1 cellular context compared by ENCODE assay signal in the genomic region with DNA sequence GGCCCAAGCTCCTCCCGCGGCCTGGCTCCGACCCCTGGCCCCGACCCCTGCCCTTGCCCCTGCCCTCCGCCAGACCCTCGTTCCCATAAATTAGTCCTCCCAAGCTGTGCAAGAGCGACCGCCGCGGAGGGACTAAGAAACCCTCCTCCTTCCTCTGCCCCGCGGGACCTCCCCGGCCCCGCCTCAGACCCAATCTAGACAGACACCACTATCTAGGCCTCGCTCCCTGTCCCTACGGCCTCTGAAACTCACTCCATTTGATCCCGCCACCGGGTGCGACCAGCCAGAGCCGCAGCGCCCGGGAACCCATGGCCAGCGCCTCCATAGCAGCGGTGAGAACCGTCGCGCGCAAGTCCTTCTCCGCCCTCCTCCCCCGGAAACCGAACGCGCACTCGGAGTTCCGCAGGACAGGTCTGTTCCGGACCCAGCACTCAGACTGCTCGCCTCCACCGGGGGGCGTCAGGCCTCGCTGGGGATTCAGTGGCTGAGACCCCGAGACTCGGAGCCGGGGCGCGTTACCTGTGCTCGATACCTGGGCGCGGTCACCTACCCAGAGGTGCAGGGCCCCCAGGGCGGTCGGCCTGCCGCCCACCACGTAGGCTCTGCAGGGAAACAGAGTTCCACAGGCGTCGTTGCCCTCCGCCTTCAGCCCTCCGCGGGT.
TF ChIP-seq lines count a peak whose summit lies in the region.

A gene (minus strand): TSS at position 331 of the 661 bp plus-strand sequence. CDS start 6 bp downstream, at position 325.

TF ChIP-seq in HepG2, 621 proteins besides CTCF, POLR2A, EP300 and RAD21 (continued from another document and continues in another):
- TF ChIP-seq, protein P1, sequence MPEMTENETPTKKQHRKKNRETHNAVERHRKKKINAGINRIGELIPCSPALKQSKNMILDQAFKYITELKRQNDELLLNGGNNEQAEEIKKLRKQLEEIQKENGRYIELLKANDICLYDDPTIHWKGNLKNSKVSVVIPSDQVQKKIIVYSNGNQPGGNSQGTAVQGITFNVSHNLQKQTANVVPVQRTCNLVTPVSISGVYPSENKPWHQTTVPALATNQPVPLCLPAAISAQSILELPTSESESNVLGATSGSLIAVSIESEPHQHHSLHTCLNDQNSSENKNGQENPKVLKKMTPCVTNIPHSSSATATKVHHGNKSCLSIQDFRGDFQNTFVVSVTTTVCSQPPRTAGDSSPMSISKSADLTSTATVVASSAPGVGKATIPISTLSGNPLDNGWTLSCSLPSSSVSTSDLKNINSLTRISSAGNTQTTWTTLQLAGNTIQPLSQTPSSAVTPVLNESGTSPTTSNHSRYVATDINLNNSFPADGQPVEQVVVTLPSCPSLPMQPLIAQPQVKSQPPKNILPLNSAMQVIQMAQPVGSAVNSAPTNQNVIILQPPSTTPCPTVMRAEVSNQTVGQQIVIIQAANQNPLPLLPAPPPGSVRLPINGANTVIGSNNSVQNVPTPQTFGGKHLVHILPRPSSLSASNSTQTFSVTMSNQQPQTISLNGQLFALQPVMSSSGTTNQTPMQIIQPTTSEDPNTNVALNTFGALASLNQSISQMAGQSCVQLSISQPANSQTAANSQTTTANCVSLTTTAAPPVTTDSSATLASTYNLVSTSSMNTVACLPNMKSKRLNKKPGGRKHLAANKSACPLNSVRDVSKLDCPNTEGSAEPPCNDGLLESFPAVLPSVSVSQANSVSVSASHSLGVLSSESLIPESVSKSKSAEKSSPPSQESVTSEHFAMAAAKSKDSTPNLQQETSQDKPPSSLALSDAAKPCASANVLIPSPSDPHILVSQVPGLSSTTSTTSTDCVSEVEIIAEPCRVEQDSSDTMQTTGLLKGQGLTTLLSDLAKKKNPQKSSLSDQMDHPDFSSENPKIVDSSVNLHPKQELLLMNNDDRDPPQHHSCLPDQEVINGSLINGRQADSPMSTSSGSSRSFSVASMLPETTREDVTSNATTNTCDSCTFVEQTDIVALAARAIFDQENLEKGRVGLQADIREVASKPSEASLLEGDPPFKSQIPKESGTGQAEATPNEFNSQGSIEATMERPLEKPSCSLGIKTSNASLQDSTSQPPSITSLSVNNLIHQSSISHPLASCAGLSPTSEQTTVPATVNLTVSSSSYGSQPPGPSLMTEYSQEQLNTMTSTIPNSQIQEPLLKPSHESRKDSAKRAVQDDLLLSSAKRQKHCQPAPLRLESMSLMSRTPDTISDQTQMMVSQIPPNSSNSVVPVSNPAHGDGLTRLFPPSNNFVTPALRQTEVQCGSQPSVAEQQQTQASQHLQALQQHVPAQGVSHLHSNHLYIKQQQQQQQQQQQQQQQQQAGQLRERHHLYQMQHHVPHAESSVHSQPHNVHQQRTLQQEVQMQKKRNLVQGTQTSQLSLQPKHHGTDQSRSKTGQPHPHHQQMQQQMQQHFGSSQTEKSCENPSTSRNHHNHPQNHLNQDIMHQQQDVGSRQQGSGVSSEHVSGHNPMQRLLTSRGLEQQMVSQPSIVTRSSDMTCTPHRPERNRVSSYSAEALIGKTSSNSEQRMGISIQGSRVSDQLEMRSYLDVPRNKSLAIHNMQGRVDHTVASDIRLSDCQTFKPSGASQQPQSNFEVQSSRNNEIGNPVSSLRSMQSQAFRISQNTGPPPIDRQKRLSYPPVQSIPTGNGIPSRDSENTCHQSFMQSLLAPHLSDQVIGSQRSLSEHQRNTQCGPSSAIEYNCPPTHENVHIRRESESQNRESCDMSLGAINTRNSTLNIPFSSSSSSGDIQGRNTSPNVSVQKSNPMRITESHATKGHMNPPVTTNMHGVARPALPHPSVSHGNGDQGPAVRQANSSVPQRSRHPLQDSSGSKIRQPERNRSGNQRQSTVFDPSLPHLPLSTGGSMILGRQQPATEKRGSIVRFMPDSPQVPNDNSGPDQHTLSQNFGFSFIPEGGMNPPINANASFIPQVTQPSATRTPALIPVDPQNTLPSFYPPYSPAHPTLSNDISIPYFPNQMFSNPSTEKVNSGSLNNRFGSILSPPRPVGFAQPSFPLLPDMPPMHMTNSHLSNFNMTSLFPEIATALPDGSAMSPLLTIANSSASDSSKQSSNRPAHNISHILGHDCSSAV (CRISPR knock-in tag; IDR thresholded peaks at IDR 0.05; ENCODE audit: borderline replicate concordance): no peak
- TF ChIP-seq ZSCAN30 (CRISPR knock-in tag; IDR thresholded peaks at IDR 0.05): no peak
- TF ChIP-seq MTA3 (CRISPR knock-in tag; IDR thresholded peaks at IDR 0.05): no peak
- TF ChIP-seq, protein P2, sequence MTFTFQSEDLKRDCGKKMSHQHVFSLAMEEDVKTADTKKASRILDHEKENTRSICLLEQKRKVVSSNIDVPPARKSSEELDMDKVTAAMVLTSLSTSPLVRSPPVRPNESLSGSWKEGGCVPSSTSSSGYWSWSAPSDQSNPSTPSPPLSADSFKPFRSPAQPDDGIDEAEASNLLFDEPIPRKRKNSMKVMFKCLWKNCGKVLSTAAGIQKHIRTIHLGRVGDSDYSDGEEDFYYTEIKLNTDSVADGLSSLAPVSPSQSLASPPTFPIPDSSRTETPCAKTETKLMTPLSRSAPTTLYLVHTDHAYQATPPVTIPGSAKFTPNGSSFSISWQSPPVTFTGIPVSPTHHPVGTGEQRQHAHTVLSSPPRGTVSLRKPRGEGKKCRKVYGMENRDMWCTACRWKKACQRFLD (CRISPR knock-in tag; IDR thresholded peaks at IDR 0.05; ENCODE audit: borderline replicate concordance): peak; percentile 58; the same call in 1 of the 2 replicates
- 0 out of 2 replicates have a peak, but pooled peaks have one; percentile 49 for TF ChIP-seq ZNF572 (CRISPR knock-in tag; IDR thresholded peaks at IDR 0.05)
- TF ChIP-seq, protein P3, sequence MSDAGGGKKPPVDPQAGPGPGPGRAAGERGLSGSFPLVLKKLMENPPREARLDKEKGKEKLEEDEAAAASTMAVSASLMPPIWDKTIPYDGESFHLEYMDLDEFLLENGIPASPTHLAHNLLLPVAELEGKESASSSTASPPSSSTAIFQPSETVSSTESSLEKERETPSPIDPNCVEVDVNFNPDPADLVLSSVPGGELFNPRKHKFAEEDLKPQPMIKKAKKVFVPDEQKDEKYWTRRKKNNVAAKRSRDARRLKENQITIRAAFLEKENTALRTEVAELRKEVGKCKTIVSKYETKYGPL (CRISPR knock-in tag; IDR thresholded peaks at IDR 0.05): no peak; the same call in 1 of the 2 replicates
- TF ChIP-seq ZNF451 (CRISPR knock-in tag; IDR thresholded peaks at IDR 0.05): peak; percentile 79; the same call in 1 of the 2 replicates
- 0 out of 2 replicates have a peak, but pooled peaks have one; percentile 59 for TF ChIP-seq CENPT (CRISPR knock-in tag; IDR thresholded peaks at IDR 0.05; ENCODE audit: low read depth)
- TF ChIP-seq, protein P4, sequence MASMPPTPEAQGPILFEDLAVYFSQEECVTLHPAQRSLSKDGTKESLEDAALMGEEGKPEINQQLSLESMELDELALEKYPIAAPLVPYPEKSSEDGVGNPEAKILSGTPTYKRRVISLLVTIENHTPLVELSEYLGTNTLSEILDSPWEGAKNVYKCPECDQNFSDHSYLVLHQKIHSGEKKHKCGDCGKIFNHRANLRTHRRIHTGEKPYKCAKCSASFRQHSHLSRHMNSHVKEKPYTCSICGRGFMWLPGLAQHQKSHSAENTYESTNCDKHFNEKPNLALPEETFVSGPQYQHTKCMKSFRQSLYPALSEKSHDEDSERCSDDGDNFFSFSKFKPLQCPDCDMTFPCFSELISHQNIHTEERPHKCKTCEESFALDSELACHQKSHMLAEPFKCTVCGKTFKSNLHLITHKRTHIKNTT (CRISPR knock-in tag; IDR thresholded peaks at IDR 0.05): no peak
- TF ChIP-seq ZNF564 (CRISPR knock-in tag; IDR thresholded peaks at IDR 0.05): peak; percentile 72
- peak; percentile 83; the same call in 1 of the 2 replicates for TF ChIP-seq ZFP41 (CRISPR knock-in tag; IDR thresholded peaks at IDR 0.05; ENCODE audit: borderline replicate concordance)
- TF ChIP-seq, protein P5, sequence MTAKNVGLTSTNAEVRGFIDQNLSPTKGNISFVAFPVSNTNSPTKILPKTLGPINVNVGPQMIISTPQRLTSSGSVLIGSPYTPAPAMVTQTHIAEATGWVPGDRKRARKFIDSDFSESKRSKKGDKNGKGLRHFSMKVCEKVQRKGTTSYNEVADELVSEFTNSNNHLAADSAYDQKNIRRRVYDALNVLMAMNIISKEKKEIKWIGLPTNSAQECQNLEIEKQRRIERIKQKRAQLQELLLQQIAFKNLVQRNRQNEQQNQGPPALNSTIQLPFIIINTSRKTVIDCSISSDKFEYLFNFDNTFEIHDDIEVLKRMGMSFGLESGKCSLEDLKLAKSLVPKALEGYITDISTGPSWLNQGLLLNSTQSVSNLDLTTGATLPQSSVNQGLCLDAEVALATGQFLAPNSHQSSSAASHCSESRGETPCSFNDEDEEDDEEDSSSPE (CRISPR knock-in tag; IDR thresholded peaks at IDR 0.05): peak; percentile 87
- TF ChIP-seq IRX3 (CRISPR knock-in tag; IDR thresholded peaks at IDR 0.05; ENCODE audit: borderline replicate concordance, low read depth): no peak; the same call in 1 of the 2 replicates
- TF ChIP-seq SOX5 (CRISPR knock-in tag; IDR thresholded peaks at IDR 0.05; ENCODE audit: borderline replicate concordance): peak; percentile 45; the same call in 1 of the 2 replicates
- peak; percentile 58; the same call in 1 of the 2 replicates for TF ChIP-seq ZNF333 (CRISPR knock-in tag; IDR thresholded peaks at IDR 0.05; ENCODE audit: borderline replicate concordance)
- peak; percentile 88 for TF ChIP-seq MAF1 (CRISPR knock-in tag; IDR thresholded peaks at IDR 0.05; ENCODE audit: borderline replicate concordance)
- peak; percentile 66; the same call in 1 of the 2 replicates for TF ChIP-seq TSC22D2 (CRISPR knock-in tag; IDR thresholded peaks at IDR 0.05; ENCODE audit: borderline replicate concordance)
- no peak for TF ChIP-seq ZNF230 (CRISPR knock-in tag; IDR thresholded peaks at IDR 0.05)
- no peak for TF ChIP-seq RFX1 (IDR thresholded peaks at IDR 0.05)
- no peak for TF ChIP-seq MTF2 (CRISPR knock-in tag; IDR thresholded peaks at IDR 0.05; ENCODE audit: borderline replicate concordance)
- TF ChIP-seq SAP130 (CRISPR knock-in tag; IDR thresholded peaks at IDR 0.05; ENCODE audit: low read depth): peak; percentile 86
- TF ChIP-seq KMT2A (CRISPR knock-in tag; IDR thresholded peaks at IDR 0.05): peak; percentile 99
- peak; percentile 59; the same call in 1 of the 2 replicates for TF ChIP-seq ONECUT2 (CRISPR knock-in tag; IDR thresholded peaks at IDR 0.05)
- peak; percentile 77; the same call in 1 of the 2 replicates for TF ChIP-seq ZNF20 (CRISPR knock-in tag; IDR thresholded peaks at IDR 0.05)
- TF ChIP-seq POLR2G (IDR thresholded peaks at IDR 0.05; ENCODE audit: low read depth, low read length): peak; percentile 95
- TF ChIP-seq SUZ12 (IDR thresholded peaks at IDR 0.05; ENCODE audit: low read depth, low read length): no peak
- TF ChIP-seq ELF1 (CRISPR knock-in tag; IDR thresholded peaks at IDR 0.05): peak; percentile 79
- TF ChIP-seq, protein P6, sequence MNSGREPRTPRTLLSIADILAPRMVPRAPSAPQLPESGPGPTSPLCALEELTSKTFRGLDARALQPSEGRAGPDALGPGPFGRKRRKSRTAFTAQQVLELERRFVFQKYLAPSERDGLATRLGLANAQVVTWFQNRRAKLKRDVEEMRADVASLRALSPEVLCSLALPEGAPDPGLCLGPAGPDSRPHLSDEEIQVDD (CRISPR knock-in tag; IDR thresholded peaks at IDR 0.05; ENCODE audit: borderline replicate concordance): no peak
- TF ChIP-seq SYNCRIP (IDR thresholded peaks at IDR 0.05; ENCODE audit: insufficient read depth, low read depth, low read length): no peak
- TF ChIP-seq, protein P7, sequence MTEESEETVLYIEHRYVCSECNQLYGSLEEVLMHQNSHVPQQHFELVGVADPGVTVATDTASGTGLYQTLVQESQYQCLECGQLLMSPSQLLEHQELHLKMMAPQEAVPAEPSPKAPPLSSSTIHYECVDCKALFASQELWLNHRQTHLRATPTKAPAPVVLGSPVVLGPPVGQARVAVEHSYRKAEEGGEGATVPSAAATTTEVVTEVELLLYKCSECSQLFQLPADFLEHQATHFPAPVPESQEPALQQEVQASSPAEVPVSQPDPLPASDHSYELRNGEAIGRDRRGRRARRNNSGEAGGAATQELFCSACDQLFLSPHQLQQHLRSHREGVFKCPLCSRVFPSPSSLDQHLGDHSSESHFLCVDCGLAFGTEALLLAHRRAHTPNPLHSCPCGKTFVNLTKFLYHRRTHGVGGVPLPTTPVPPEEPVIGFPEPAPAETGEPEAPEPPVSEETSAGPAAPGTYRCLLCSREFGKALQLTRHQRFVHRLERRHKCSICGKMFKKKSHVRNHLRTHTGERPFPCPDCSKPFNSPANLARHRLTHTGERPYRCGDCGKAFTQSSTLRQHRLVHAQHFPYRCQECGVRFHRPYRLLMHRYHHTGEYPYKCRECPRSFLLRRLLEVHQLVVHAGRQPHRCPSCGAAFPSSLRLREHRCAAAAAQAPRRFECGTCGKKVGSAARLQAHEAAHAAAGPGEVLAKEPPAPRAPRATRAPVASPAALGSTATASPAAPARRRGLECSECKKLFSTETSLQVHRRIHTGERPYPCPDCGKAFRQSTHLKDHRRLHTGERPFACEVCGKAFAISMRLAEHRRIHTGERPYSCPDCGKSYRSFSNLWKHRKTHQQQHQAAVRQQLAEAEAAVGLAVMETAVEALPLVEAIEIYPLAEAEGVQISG (CRISPR knock-in tag; IDR thresholded peaks at IDR 0.05): peak; percentile 95
- TF ChIP-seq, protein P8, sequence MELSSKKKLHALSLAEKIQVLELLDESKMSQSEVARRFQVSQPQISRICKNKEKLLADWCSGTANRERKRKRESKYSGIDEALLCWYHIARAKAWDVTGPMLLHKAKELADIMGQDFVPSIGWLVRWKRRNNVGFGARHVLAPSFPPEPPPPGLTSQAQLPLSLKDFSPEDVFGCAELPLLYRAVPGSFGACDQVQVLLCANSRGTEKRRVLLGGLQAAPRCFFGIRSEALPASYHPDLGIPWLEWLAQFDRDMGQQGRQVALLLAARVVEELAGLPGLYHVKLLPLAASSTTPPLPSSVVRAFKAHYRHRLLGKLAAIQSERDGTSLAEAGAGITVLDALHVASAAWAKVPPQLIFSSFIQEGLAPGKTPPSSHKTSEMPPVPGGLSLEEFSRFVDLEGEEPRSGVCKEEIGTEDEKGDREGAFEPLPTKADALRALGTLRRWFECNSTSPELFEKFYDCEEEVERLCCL (CRISPR knock-in tag; IDR thresholded peaks at IDR 0.05; ENCODE audit: borderline replicate concordance): no peak
- TF ChIP-seq, protein P9, sequence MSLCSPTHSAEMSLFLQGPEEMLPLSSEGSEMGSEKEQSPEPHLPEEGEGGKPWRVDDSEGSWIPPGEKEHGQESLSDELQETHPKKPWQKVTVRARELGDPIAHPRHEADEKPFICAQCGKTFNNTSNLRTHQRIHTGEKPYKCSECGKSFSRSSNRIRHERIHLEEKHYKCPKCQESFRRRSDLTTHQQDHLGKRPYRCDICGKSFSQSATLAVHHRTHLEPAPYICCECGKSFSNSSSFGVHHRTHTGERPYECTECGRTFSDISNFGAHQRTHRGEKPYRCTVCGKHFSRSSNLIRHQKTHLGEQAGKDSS (CRISPR knock-in tag; IDR thresholded peaks at IDR 0.05; ENCODE audit: borderline replicate concordance, low read depth): peak; percentile 94; the same call in 1 of the 2 replicates
- TF ChIP-seq RORA (CRISPR knock-in tag; IDR thresholded peaks at IDR 0.05): no peak
- no peak for TF ChIP-seq TCF7 (IDR thresholded peaks at IDR 0.05; ENCODE audit: low read depth)
- TF ChIP-seq FOXO1 (CRISPR knock-in tag; IDR thresholded peaks at IDR 0.05): peak; percentile 83
